Comparison of ENCODE assay signal across 9 cellular contexts in the genomic region with DNA sequence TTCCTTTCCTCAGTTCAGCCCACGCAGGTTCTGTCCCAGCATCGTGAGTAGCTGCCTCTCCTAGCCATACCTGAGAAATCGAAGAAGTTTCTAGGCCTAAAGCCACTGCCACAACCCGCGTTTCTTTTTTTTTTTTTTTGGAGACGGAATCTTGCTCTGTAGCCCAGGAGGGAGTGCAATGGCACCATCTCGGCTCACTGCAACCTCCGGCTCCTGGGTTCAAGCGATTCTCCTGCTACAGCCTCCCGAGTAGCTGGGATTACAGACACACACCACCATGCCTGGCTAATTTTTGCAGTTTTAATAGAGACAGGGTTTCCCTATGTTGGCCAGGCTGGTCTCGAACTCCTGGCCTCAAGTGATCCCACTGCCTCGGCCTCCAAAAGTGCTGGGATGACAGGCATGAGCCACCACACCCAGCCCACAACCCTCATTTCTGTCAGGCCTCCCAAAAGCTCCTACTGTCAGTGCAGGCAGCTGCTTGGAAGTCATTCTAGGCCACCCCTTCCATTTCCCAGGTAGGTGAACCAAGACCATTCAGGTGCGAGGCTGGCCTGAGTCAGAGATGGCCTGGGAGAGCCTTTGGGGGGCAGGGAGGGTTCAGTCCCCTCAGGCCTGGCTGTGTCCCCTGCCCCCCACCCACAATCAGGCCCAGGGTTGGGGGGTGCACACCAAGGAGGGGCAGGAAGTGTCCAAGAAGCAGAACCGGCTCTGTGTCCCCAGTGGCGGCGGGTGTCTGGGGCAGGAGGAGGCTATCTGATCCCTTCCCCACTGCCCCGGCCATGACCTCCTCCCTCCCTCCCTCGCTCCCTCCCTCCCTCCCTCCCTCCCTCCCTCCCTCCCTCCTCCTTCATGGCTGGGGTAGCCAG. TPM values are rescaled to one million over a fixed set of nuclear protein-coding genes. Genes with fewer than 3 reads are reported as not detected.
DNase-seq lines count a peak whose midpoint lies in the region; ATAC-seq and TF ChIP-seq lines count a peak whose summit lies in the region.
"Had no signal": no experiment of that assay in that cellular context is flagged by ENCODE, and none has a peak within 500 bp of the region (broad histone marks: within the 10 kb centered on the region; RNA-seq: fewer than 3 reads in every experiment).

No MANE protein-coding gene starts in this region.

- H3K4me3 ChIP-seq in liver (ENCODE audit: low read depth in 1 of 3, low read length in 3 of 3) (no peak overlapping the region), thoracic aorta (peak overlapping the region; percentile 67)
- H3K4me3 ChIP-seq: SJCRH30 had no signal

- no peak for ATAC-seq in activated CD8-positive, alpha-beta memory T cell treated with anti-CD3 and anti-CD28 coated beads, Interleukin-2, amount 10 ng/mL, durations not matched to agents 7 days and 5 days
- peak; percentile 2 for ATAC-seq in activated T-helper 17 cell treated with anti-CD3 and anti-CD28 coated beads, Interleukin-2, amount 50 U/mL, for 72 hours (replicated peaks)
- ATAC-seq in thoracic aorta (ENCODE audit: insufficient number of reproducible peaks, low FRiP score, low read depth) (no peak), HG02759 (IDR thresholded peaks at IDR 0.05; ENCODE audit: unreplicated experiment) (no peak)

- no peaks in the 10 kb centered on the region for H3K9me3 Mint-ChIP-seq in activated CD8-positive, alpha-beta memory T cell treated with anti-CD3 and anti-CD28 coated beads, Interleukin-2, amount 10 ng/mL, durations not matched to agents 7 days and 5 days (ENCODE audit: low read depth)
- no peaks in the 10 kb centered on the region for H3K9me3 Mint-ChIP-seq in activated T-helper 17 cell treated with anti-CD3 and anti-CD28 coated beads, Interleukin-2, amount 50 U/mL, for 72 hours

- H3K36me3 ChIP-seq in liver (ENCODE audit: control insufficient read depth in 4 of 4, insufficient read depth in 3 of 4, low read depth in 1 of 4, low read length in 3 of 4) (no peaks in the 10 kb centered on the region), thoracic aorta (no peaks in the 10 kb centered on the region)
- H3K36me3 ChIP-seq: SJCRH30 had no signal

- H3K27me3 Mint-ChIP-seq in activated CD8-positive, alpha-beta memory T cell treated with anti-CD3 and anti-CD28 coated beads, Interleukin-2, amount 10 ng/mL, durations not matched to agents 7 days and 5 days = no peaks in the 10 kb centered on the region
- H3K27me3 Mint-ChIP-seq in activated T-helper 17 cell treated with anti-CD3 and anti-CD28 coated beads, Interleukin-2, amount 50 U/mL, for 72 hours = no peaks in the 10 kb centered on the region

- no peak for TF ChIP-seq RAD21 in liver (IDR thresholded peaks at IDR 0.05)

- peak overlapping the region; percentile 96 for H3K27ac Mint-ChIP-seq in activated CD8-positive, alpha-beta memory T cell treated with anti-CD3 and anti-CD28 coated beads, Interleukin-2, amount 10 ng/mL, durations not matched to agents 7 days and 5 days
- peak overlapping the region; percentile 95 for H3K27ac Mint-ChIP-seq in activated T-helper 17 cell treated with anti-CD3 and anti-CD28 coated beads, Interleukin-2, amount 50 U/mL, for 72 hours

- H3K27me3 ChIP-seq in liver (ENCODE audit: control insufficient read depth in 4 of 4, insufficient read depth in 4 of 4, low read length in 3 of 4) (no peaks in the 10 kb centered on the region), thoracic aorta (replicated peaks; ENCODE audit: insufficient read depth) (no peaks in the 10 kb centered on the region)

- peak overlapping the region; percentile 89 for H3K4me3 Mint-ChIP-seq in activated CD8-positive, alpha-beta memory T cell treated with anti-CD3 and anti-CD28 coated beads, Interleukin-2, amount 10 ng/mL, durations not matched to agents 7 days and 5 days
- peak overlapping the region; percentile 95 for H3K4me3 Mint-ChIP-seq in activated T-helper 17 cell treated with anti-CD3 and anti-CD28 coated beads, Interleukin-2, amount 50 U/mL, for 72 hours

- H3K9me3 ChIP-seq in liver (ENCODE audit: control insufficient read depth in 4 of 4, low read length in 3 of 4) (no peaks in the 10 kb centered on the region), thoracic aorta (no peaks in the 10 kb centered on the region)
- H3K9me3 ChIP-seq: SJCRH30 had no signal

- 68% methylated on average over 18 of the region's 18 CpGs for WGBS in liver

- H3K4me1 ChIP-seq in liver (ENCODE audit: control insufficient read depth in 4 of 4, insufficient read depth in 4 of 4, low read length in 3 of 4) = peaks cover 0 to 21% (median 8%) of the 10 kb centered on the region in 4 donors
- H3K4me1 ChIP-seq in thoracic aorta (ENCODE audit: control insufficient read depth in 1 of 2, low read depth in 2 of 2) = peaks cover 5 to 8% of the 10 kb centered on the region in 2 donors

- H3K27ac ChIP-seq in liver (ENCODE audit: low read depth in 1 of 2, low read length in 2 of 2) = peak overlapping the region in 1 of 2 donors; percentile 46
- no peak overlapping the region for H3K27ac ChIP-seq in thoracic aorta
- H3K27ac ChIP-seq: SJCRH30 had no signal

- TF ChIP-seq CTCF in liver (IDR thresholded peaks at IDR 0.05; ENCODE audit: low read depth, low read length, missing input control) = no peak
- TF ChIP-seq CTCF in thoracic aorta (IDR thresholded peaks at IDR 0.05) = no peak
- TF ChIP-seq CTCF in GM20000 (IDR thresholded peaks at IDR 0.05; ENCODE audit: extremely low read depth, missing control alignments) = no peak

- peaks cover 1% of the 10 kb centered on the region for H3K36me3 Mint-ChIP-seq in activated CD8-positive, alpha-beta memory T cell treated with anti-CD3 and anti-CD28 coated beads, Interleukin-2, amount 10 ng/mL, durations not matched to agents 7 days and 5 days
- peaks cover 13% of the 10 kb centered on the region for H3K36me3 Mint-ChIP-seq in activated T-helper 17 cell treated with anti-CD3 and anti-CD28 coated beads, Interleukin-2, amount 50 U/mL, for 72 hours (ENCODE audit: low read depth)

- peak; percentile 55 for DNase-seq in activated CD8-positive, alpha-beta memory T cell treated with anti-CD3 and anti-CD28 coated beads, Interleukin-2, amount 10 ng/mL, durations not matched to agents 7 days and 5 days
- DNase-seq in activated CD8-positive, alpha-beta memory T cell treated with anti-CD3 and anti-CD28 coated beads, Interleukin-2, amount 50 U/mL, for 4 hours = no peak
- DNase-seq in thoracic aorta (ENCODE audit: low spot score) = no peak
- no peak for DNase-seq in GM20000 (ENCODE audit: low spot score)
- no peak for DNase-seq in GM19240 (ENCODE audit: insufficient read length, low spot score)
- DNase-seq: SJCRH30 had no signal

- CTCF ChIA-PET in activated CD8-positive, alpha-beta memory T cell treated with anti-CD3 and anti-CD28 coated beads, Interleukin-2, amount 10 ng/mL, durations not matched to agents 7 days and 5 days (lab: Charles Lee) = interaction anchor here (1.0 to 11.7 kb wide), 4 partner anchors 14 to 240 kb away, joined by 3 to 150 read pairs (median 22); no protein-coding TSS in a partner anchor

- H3K9ac ChIP-seq in liver (ENCODE audit: low read depth in 1 of 2, low read length in 2 of 2) = no peak overlapping the region

- peaks cover 71% of the 10 kb centered on the region for H3K4me1 Mint-ChIP-seq in activated CD8-positive, alpha-beta memory T cell treated with anti-CD3 and anti-CD28 coated beads, Interleukin-2, amount 10 ng/mL, durations not matched to agents 7 days and 5 days
- H3K4me1 Mint-ChIP-seq in activated T-helper 17 cell treated with anti-CD3 and anti-CD28 coated beads, Interleukin-2, amount 50 U/mL, for 72 hours = peaks cover 51% of the 10 kb centered on the region

TF ChIP-seq in liver, 16 proteins besides CTCF, POLR2A, EP300 and RAD21:
- TF ChIP-seq NR2F2 (IDR thresholded peaks at IDR 0.05) = no peak
- peak; percentile 27 to 33 for TF ChIP-seq RXRA (IDR thresholded peaks at IDR 0.05)

RNA-seq across cellular contexts. Expression of a gene that starts 47.2 kb away (rescaled TPM):
- total RNA-seq in activated CD8-positive, alpha-beta memory T cell treated with anti-CD3 and anti-CD28 coated beads, Interleukin-2, amount 10 ng/mL, durations not matched to agents 7 days and 5 days = 10 to 100 TPM; 15.2 to 18.3 TPM
- 10 to 100 TPM in 1 of 2 donors, 1 to 10 TPM in 1; 9.9 to 28.5 TPM for total RNA-seq in activated T-helper 17 cell treated with anti-CD3 and anti-CD28 coated beads, Interleukin-2, amount 50 U/mL, for 72 hours
- total RNA-seq in liver (1 to 10 TPM; 2.2 to 6.8 TPM), thoracic aorta (10 to 100 TPM; 17.5 to 23.7 TPM)
- 1 to 10 TPM; 3.1 to 5.4 TPM for polyA plus RNA-seq in liver
